In the genomic region with DNA sequence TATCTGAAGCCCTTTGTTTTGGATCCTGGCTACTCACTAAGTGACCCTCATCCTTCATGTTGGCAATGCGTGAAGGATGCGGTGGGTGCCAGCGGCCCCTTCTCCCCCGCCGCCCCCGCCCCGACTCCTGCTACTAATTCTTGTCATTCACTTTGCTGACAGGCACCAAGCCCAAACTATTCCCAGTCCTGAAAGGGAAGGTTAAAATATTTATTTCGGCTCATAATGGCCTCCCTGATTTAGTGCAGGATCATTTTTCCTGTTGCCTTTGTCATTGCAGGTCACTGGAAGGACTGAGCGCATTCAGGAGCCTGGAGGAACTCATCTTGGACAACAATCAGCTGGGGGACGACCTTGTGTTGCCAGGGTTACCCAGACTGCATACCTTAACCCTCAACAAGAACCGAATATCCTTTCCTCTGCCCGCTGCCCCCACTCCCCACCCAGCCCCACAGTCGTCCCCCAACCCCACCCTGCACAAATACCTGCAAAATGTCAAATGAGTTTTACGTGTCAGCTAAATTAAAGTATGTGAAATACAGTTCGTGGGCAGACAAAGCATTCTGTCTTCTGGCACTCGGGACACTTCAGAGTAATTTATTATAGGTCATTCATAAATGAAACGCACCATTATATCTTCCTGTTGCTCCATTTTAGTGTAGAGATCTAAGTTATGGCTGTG, we compare ENCODE assay signal across 11 cellular contexts.
DNase-seq lines count a peak whose midpoint lies in the region; ATAC-seq and TF ChIP-seq lines count a peak whose summit lies in the region.
"Had no signal": no experiment of that assay in that cellular context is flagged by ENCODE, and none has a peak within 500 bp of the region (broad histone marks: within the 10 kb centered on the region; RNA-seq: fewer than 3 reads in every experiment).

No MANE protein-coding gene starts in this region.

- H3K9ac ChIP-seq in endodermal cell (ENCODE audit: extremely low read depth, low read length, poor library complexity, severe bottlenecking): no peak overlapping the region

- intact Hi-C loops in Right ventricle myocardium inferior (cut with DNase I) (loop anchor here (1.0 to 10.0 kb wide), 4 partner anchors 121 to 635 kb away; a partner anchor contains a TSS), vagina (cut with DNase I) (loop anchor here (5.0 kb wide), 1 partner anchor 639 kb away; no protein-coding TSS in a partner anchor)

- no peak for DNase-seq in Right ventricle myocardium inferior (ENCODE audit: missing footprints)
- DNase-seq in right atrium auricular region (ENCODE audit: low spot score): no peak
- DNase-seq in endodermal cell: no peak
- no peak for DNase-seq in vagina (ENCODE audit: extremely low spot score in 2 of 2)
- no peak for DNase-seq in activated naive CD4-positive, alpha-beta T cell treated with anti-CD3 and anti-CD28 coated beads, Interleukin-2, amount 50 U/mL, for 16 hours
- no peak for DNase-seq in T-cell
- DNase-seq in superior temporal gyrus (ENCODE audit: extremely low spot score): no peak
- DNase-seq: NCI-H1048 had no signal

- H3K4me3 Mint-ChIP-seq in endodermal cell (no peak overlapping the region), T-cell (no peak overlapping the region)
- H3K4me3 Mint-ChIP-seq: activated T-cell treated with anti-CD3 and anti-CD28 coated beads, Interleukin-2, amount 50 U/mL, for 4 hours had no signal

- POLR2A ChIA-PET in T-cell (lab: Charles Lee): no interaction called here

- H3K36me3 Mint-ChIP-seq in endodermal cell (ENCODE audit: low read depth): no peaks in the 10 kb centered on the region
- no peaks in the 10 kb centered on the region for H3K36me3 Mint-ChIP-seq in T-cell

- no peak overlapping the region for H3K27ac Mint-ChIP-seq in endodermal cell
- no peak overlapping the region for H3K27ac Mint-ChIP-seq in T-cell

- no peaks in the 10 kb centered on the region for H3K4me1 Mint-ChIP-seq in endodermal cell
- no peaks in the 10 kb centered on the region for H3K4me1 Mint-ChIP-seq in T-cell

- H3K27me3 ChIP-seq in right atrium auricular region (no peaks in the 10 kb centered on the region), endodermal cell (ENCODE audit: control insufficient read depth, insufficient read depth, low read length, poor library complexity, severe bottlenecking) (no peaks in the 10 kb centered on the region), vagina (no peaks in the 10 kb centered on the region)

- ATAC-seq in Right ventricle myocardium inferior (peak; percentile 21), T-cell (replicated peaks in 1 of 4) (no peak)
- ATAC-seq: activated T-cell treated with anti-CD3 and anti-CD28 coated beads, Interleukin-2, amount 50 U/mL, for 4 hours had no signal

- no peak for TF ChIP-seq POLR2A in vagina (IDR thresholded peaks at IDR 0.05)

- peaks cover 0 to 10% of the 10 kb centered on the region in 2 donors for H3K9me3 ChIP-seq in right atrium auricular region
- H3K9me3 ChIP-seq in endodermal cell (ENCODE audit: control insufficient read depth, low read length): peaks cover 17% of the 10 kb centered on the region
- H3K9me3 ChIP-seq in mesodermal cell (ENCODE audit: control insufficient read depth, low read length): peaks cover 19% of the 10 kb centered on the region
- H3K9me3 ChIP-seq in vagina: no peaks in the 10 kb centered on the region

- H3K27ac ChIP-seq in right atrium auricular region (no peak overlapping the region), endodermal cell (ENCODE audit: low read depth, low read length) (peak overlapping the region; percentile 92), mesodermal cell (ENCODE audit: low read depth, low read length, severe bottlenecking) (peak overlapping the region; percentile 76), vagina (peak overlapping the region; percentile 10)
- H3K27ac ChIP-seq: WERI-Rb-1 had no signal

- peak overlapping the region in 1 of 2 donors; percentile 28 for H3K4me3 ChIP-seq in right atrium auricular region
- no peak overlapping the region for H3K4me3 ChIP-seq in endodermal cell (ENCODE audit: low read length)
- H3K4me3 ChIP-seq in mesodermal cell (ENCODE audit: extremely low read depth, insufficient read depth, low read length, poor library complexity, severe bottlenecking): no peak overlapping the region
- no peak overlapping the region for H3K4me3 ChIP-seq in vagina

- WGBS in endodermal cell (ENCODE audit: insufficient coverage in 1 of 2, insufficient read length in 1 of 2), 2 experiments: 69 to 74% methylated on average over 3 to 17 of the region's 17 CpGs
- 82 to 85% methylated on average over 5 to 9 of the region's 17 CpGs for WGBS in mesodermal cell (ENCODE audit: insufficient coverage in 2 of 2), 2 experiments

- H3K36me3 ChIP-seq in right atrium auricular region (no peaks in the 10 kb centered on the region), endodermal cell (ENCODE audit: control insufficient read depth, insufficient read depth, low read length) (no peaks in the 10 kb centered on the region), mesodermal cell (ENCODE audit: control insufficient read depth, insufficient read depth, low read length) (no peaks in the 10 kb centered on the region), vagina (no peaks in the 10 kb centered on the region)
- H3K36me3 ChIP-seq: WERI-Rb-1 had no signal

- H3K4me1 ChIP-seq in right atrium auricular region: peaks cover 0 to 13% of the 10 kb centered on the region in 2 donors
- no peaks in the 10 kb centered on the region for H3K4me1 ChIP-seq in endodermal cell (ENCODE audit: control insufficient read depth, insufficient read depth, low read length)
- peaks cover 16% of the 10 kb centered on the region for H3K4me1 ChIP-seq in mesodermal cell (ENCODE audit: control insufficient read depth, insufficient read depth, low read length, poor library complexity, severe bottlenecking)
- peaks cover 17% of the 10 kb centered on the region for H3K4me1 ChIP-seq in vagina

- no peaks in the 10 kb centered on the region for H3K27me3 Mint-ChIP-seq in endodermal cell (ENCODE audit: insufficient read depth)
- H3K27me3 Mint-ChIP-seq in T-cell: peaks cover 5 to 14% of the 10 kb centered on the region in 2 donors

- H3K9me3 Mint-ChIP-seq in endodermal cell (peaks cover 21% of the 10 kb centered on the region), T-cell (peaks cover 5 to 9% (median 6%) of the 10 kb centered on the region in 3 donors)

- CTCF ChIA-PET in T-cell (lab: Charles Lee): interaction anchor here in 1 of 2 donors (0.7 kb wide), 1 partner anchor 12 kb away, joined by 3 read pairs; no protein-coding TSS in a partner anchor

- TF ChIP-seq CTCF in right atrium auricular region (IDR thresholded peaks at IDR 0.05) (no peak), endodermal cell (conservative IDR thresholded peaks at IDR 0.05) (no peak), vagina (IDR thresholded peaks at IDR 0.05) (no peak)

Comparison
In these comparisons a context has a peak if more than half of its experiments do, and no peak if none do; other contexts are left out.
1. H3K27ac ChIP-seq: peak in endodermal cell (single experiment), mesodermal cell (single experiment) and vagina (single experiment); none in right atrium auricular region (0 of 2).